In genomic region chr7:66844552-66845381, GRCh38 we compare ENCODE assay signal across 8 cellular contexts.
DNase-seq lines count a peak whose midpoint lies in the region; ATAC-seq and TF ChIP-seq lines count a peak whose summit lies in the region.

No MANE protein-coding gene starts in this region.

- H3K27me3 Mint-ChIP-seq in activated T-cell treated with anti-CD3 and anti-CD28 coated beads, Interleukin-2, amount 50 U/mL, for 4 hours (ENCODE audit: low read depth), result no peaks in the 10 kb centered on the region

- peak overlapping the region; percentile 96 for H3K9ac ChIP-seq in PC-3 (ENCODE audit: low read length)

- POLR2A ChIA-PET in PC-3 (lab: Charles Lee; ENCODE audit: unreplicated experiment), result interaction anchor here (0.5 to 1.2 kb wide), 11 partner anchors 8 to 777 kb away, joined by 3 to 15 read pairs (median 4); partner anchors contain the start of genes SBDS and TYW1

- TF ChIP-seq EP300 in Ishikawa (IDR thresholded peaks at IDR 0.05; ENCODE audit: borderline replicate concordance), result no peak

- H3F3A ChIP-seq in PC-3 (ENCODE audit: low read length, unreplicated experiment), result peaks cover 4% of the 10 kb centered on the region

- peak overlapping the region; percentile 93 for H3K4me2 ChIP-seq in PC-3 (ENCODE audit: low read length)

- no peaks in the 10 kb centered on the region for H3K36me3 ChIP-seq in PC-3 (ENCODE audit: low read depth, low read length)
- no peaks in the 10 kb centered on the region for H3K36me3 ChIP-seq in muscle layer of duodenum (ENCODE audit: control insufficient read depth in 1 of 2, insufficient read depth in 2 of 2, low read length in 2 of 2)

- no peaks in the 10 kb centered on the region for H3K9me3 ChIP-seq in PC-3 (ENCODE audit: low read length)
- H3K9me3 ChIP-seq in muscle layer of duodenum (ENCODE audit: control insufficient read depth in 1 of 2, low read length in 2 of 2), result no peaks in the 10 kb centered on the region

- H3K4me3 ChIP-seq in PC-3 (ENCODE audit: low read length) (peak overlapping the region; percentile 98), muscle layer of duodenum (ENCODE audit: low read depth in 1 of 2, low read length in 2 of 2) (peak overlapping the region; percentile 81 to 96)

- peaks cover 10% of the 10 kb centered on the region for H3K79me2 ChIP-seq in PC-3 (ENCODE audit: low read length)

- peak overlapping the region; percentile 76 for H3K27ac ChIP-seq in PC-3 (ENCODE audit: low read length)
- peak overlapping the region; percentile 96 for H3K27ac ChIP-seq in muscle layer of duodenum (ENCODE audit: low read length)

- DNase-seq in DMS53 (lab: John Stamatoyannopoulos, UW), result peak; percentile 100
- DNase-seq in PC-3, result peak; percentile 97
- DNase-seq in activated T-cell treated with anti-CD3 and anti-CD28 coated beads, Interleukin-2, amount 50 U/mL, for 4 hours, result peak; percentile 99
- peak; percentile 95 to 96 for DNase-seq in stimulated activated CD8-positive, alpha-beta memory T cell treated with anti-CD3 and anti-CD28 coated beads, Interleukin-7, amount 100 ng/mL, for 4 hours (ENCODE audit: low read depth in 2 of 2)

- CTCF ChIA-PET in PC-3 (lab: Charles Lee), result interaction anchor here (1.0 kb wide), 1 partner anchor 151 kb away, joined by 4 read pairs; the partner anchor contains the start of gene SBDS

- H3K9me3 Mint-ChIP-seq in activated T-cell treated with anti-CD3 and anti-CD28 coated beads, Interleukin-2, amount 50 U/mL, for 4 hours, result no peaks in the 10 kb centered on the region

- TF ChIP-seq CTCF in PC-3 (conservative IDR thresholded peaks at IDR 0.05; ENCODE audit: low read depth, low read length), result no peak

- peak overlapping the region; percentile 96 for H2AFZ ChIP-seq in PC-3 (ENCODE audit: low read length)

- BruUV-seq in PC-3 (replicated peaks; lab: Mats Ljungman, UMichigan), result TSS peak; percentile 72

- no peaks in the 10 kb centered on the region for H4K20me1 ChIP-seq in PC-3 (ENCODE audit: low read length)

- H3K4me3 Mint-ChIP-seq in activated T-cell treated with anti-CD3 and anti-CD28 coated beads, Interleukin-2, amount 50 U/mL, for 4 hours, result peak overlapping the region; percentile 92

- H3K9me2 ChIP-seq in PC-3 (replicated peaks; ENCODE audit: low read length), result no peaks in the 10 kb centered on the region

- H3K4me1 Mint-ChIP-seq in activated T-cell treated with anti-CD3 and anti-CD28 coated beads, Interleukin-2, amount 50 U/mL, for 4 hours (ENCODE audit: low read depth), result peaks cover 26% of the 10 kb centered on the region

- H3K27me3 ChIP-seq in PC-3 (ENCODE audit: low read length), result no peaks in the 10 kb centered on the region
- H3K27me3 ChIP-seq in muscle layer of duodenum (ENCODE audit: low read depth, low read length), result no peaks in the 10 kb centered on the region

- peak; percentile 89 for ATAC-seq in GM21576 (IDR thresholded peaks at IDR 0.05; ENCODE audit: unreplicated experiment)
- peak; percentile 90 for ATAC-seq in PC-3
- peak; percentile 93 to 95 for ATAC-seq in activated T-cell treated with anti-CD3 and anti-CD28 coated beads, Interleukin-2, amount 50 U/mL, for 4 hours
- peak; percentile 99 for ATAC-seq in esophagus mucosa

- intact Hi-C loops in PC-3 (cut with micrococcal nuclease), result loop anchor here (1.0 kb wide), 1 partner anchor 152 kb away; the partner anchor contains the start of gene TYW1

- peaks cover 17% of the 10 kb centered on the region for H3K4me1 ChIP-seq in PC-3 (ENCODE audit: insufficient read depth, low read length)
- H3K4me1 ChIP-seq in muscle layer of duodenum (ENCODE audit: control insufficient read depth in 1 of 2, insufficient read depth in 2 of 2, low read length in 2 of 2), result peaks cover 0 to 6% of the 10 kb centered on the region in 2 donors

- no peaks in the 10 kb centered on the region for H3K36me3 Mint-ChIP-seq in activated T-cell treated with anti-CD3 and anti-CD28 coated beads, Interleukin-2, amount 50 U/mL, for 4 hours (ENCODE audit: insufficient read depth)

- no peak for TF ChIP-seq RAD21 in Ishikawa (IDR thresholded peaks at IDR 0.05; ENCODE audit: low read depth)

TF ChIP-seq in Ishikawa, 13 proteins besides CTCF, POLR2A, EP300 and RAD21:
- TF ChIP-seq NFIC (IDR thresholded peaks at IDR 0.05), result no peak
- TF ChIP-seq USF1 (IDR thresholded peaks at IDR 0.05), result peak; percentile 49
- no peak for TF ChIP-seq TEAD4 (IDR thresholded peaks at IDR 0.05)
- TF ChIP-seq TAF1 (IDR thresholded peaks at IDR 0.05; ENCODE audit: low read depth), result peak; percentile 58
- TF ChIP-seq CREB1 (IDR thresholded peaks at IDR 0.05; ENCODE audit: low read depth), result peak; percentile 99
- no peak for TF ChIP-seq FOXM1 (IDR thresholded peaks at IDR 0.05; ENCODE audit: borderline replicate concordance, low read depth)
- peak; percentile 34 for TF ChIP-seq MAX (IDR thresholded peaks at IDR 0.05)
- TF ChIP-seq YY1 (IDR thresholded peaks at IDR 0.05; ENCODE audit: low read depth), result peak; percentile 21; the same call in 1 of the 2 replicates
TF ChIP-seq in Ishikawa: peak in this region for 5.

Comparison
In these comparisons a context has a peak if more than half of its experiments do, and no peak if none do; other contexts are left out.
1. Peak in every context shown above with its lines: DNase-seq, ATAC-seq, H3K4me3 ChIP-seq and H3K27ac ChIP-seq.